17 cellular contexts compared by ENCODE assay signal in genomic region chr3:52528596-52529375, GRCh38. TPM values are rescaled to one million over a fixed set of nuclear protein-coding genes. Genes with fewer than 3 reads are reported as not detected.
A peak's percentile ranks its signal among the peaks of the same experiment; 100 is the strongest.
DNase-seq lines count a peak whose midpoint lies in the region; ATAC-seq, FAIRE-seq and TF ChIP-seq lines count a peak whose summit lies in the region.
"Had no signal": no experiment of that assay in that cellular context is flagged by ENCODE, and none has a peak within 500 bp of the region (broad histone marks: within the 10 kb centered on the region; RNA-seq: fewer than 3 reads in every experiment).

No MANE protein-coding gene starts in this region.

- H3K9me3 ChIP-seq in aorta (ENCODE audit: control insufficient read depth, low read length), result no peaks in the 10 kb centered on the region
- H3K9me3 ChIP-seq: neutrophil had no signal

- peaks cover 51% of the 10 kb centered on the region for H3K4me1 Mint-ChIP-seq in nephron progenitor cell

- H3K27me3 ChIP-seq in aorta (ENCODE audit: control insufficient read depth in 1 of 2, insufficient read depth in 2 of 2, low read length in 1 of 2), result no peaks in the 10 kb centered on the region
- H3K27me3 ChIP-seq: cardiac muscle cell had no signal

- H3K27me3 Mint-ChIP-seq in nephron progenitor cell (ENCODE audit: low read depth, poor library complexity), result no peaks in the 10 kb centered on the region
- H3K27me3 Mint-ChIP-seq: activated naive CD8-positive, alpha-beta T cell; effector memory CD8-positive, alpha-beta T cell; stimulated activated naive B cell treated with anti-CD40 and anti-IgM and Interleukin-4, amounts not matched to agents 10 μg/mL and 1 μg/mL and 100 μg/mL, for 72 hours had no signal

- no peak for TF ChIP-seq CTCF in nephron progenitor cell (IDR thresholded peaks at IDR 0.05)

- WGBS in aorta, 2 donors, result 81 to 84% methylated on average over 25 of the region's 25 CpGs

- H3K9me3 Mint-ChIP-seq in nephron progenitor cell, result no peaks in the 10 kb centered on the region
- H3K9me3 Mint-ChIP-seq: effector memory CD8-positive, alpha-beta T cell had no signal

- ATAC-seq in left cardiac atrium (no peak), aorta (ENCODE audit: low FRiP score) (no peak), GM18867 (IDR thresholded peaks at IDR 0.05; ENCODE audit: unreplicated experiment) (no peak)
- ATAC-seq: effector memory CD8-positive, alpha-beta T cell; stimulated activated naive B cell treated with anti-CD40 and anti-IgM and Interleukin-4, amounts not matched to agents 10 μg/mL and 1 μg/mL and 100 μg/mL, for 72 hours had no signal

- no peak overlapping the region for H3K27ac ChIP-seq in aorta (ENCODE audit: low read depth in 1 of 2, low read length in 2 of 2)
- H3K27ac ChIP-seq: cardiac muscle cell, neutrophil had no signal

- intact Hi-C loops in cardiac septum (cut with DNase I) (no loop called here), left cardiac atrium (cut with DNase I) (no loop called here), aorta (cut with DNase I) (loop anchor here (5.0 kb wide), 2 partner anchors 41 to 56 kb away; no protein-coding TSS in a partner anchor)

- peak overlapping the region; percentile 69 for H3K27ac Mint-ChIP-seq in nephron progenitor cell
- H3K27ac Mint-ChIP-seq: activated naive CD8-positive, alpha-beta T cell; effector memory CD8-positive, alpha-beta T cell; stimulated activated naive B cell treated with anti-CD40 and anti-IgM and Interleukin-4, amounts not matched to agents 10 μg/mL and 1 μg/mL and 100 μg/mL, for 72 hours had no signal

- peak; percentile 69 for DNase-seq in cardiac septum (ENCODE audit: low spot score)
- no peak for DNase-seq in left cardiac atrium
- peak; percentile 14 to 18 for DNase-seq in frontal cortex (ENCODE audit: low spot score in 2 of 2)
- no peak for DNase-seq in nephron progenitor cell
- DNase-seq in aorta, result peak; percentile 48 to 76
- DNase-seq in DMS153 (lab: John Stamatoyannopoulos, UW), result no peak
- no peak for DNase-seq in Kasumi-1 (lab: John Stamatoyannopoulos, UW)
- DNase-seq: COR-L47; effector memory CD8-positive, alpha-beta T cell; HCEC 1CT; NCI-H748 treated with DMSO at 0.1 percent for 48 hours; stimulated activated naive B cell treated with anti-CD40 and anti-IgM and Interleukin-4, amounts not matched to agents 10 μg/mL and 1 μg/mL and 100 μg/mL, for 72 hours had no signal

- no peak overlapping the region for H3K4me3 ChIP-seq in aorta (ENCODE audit: low read length in 2 of 2)
- H3K4me3 ChIP-seq: cardiac muscle cell, skin epidermis had no signal

- FAIRE-seq in frontal cortex (lab: Jason Lieb, UNC), result no peak

- peaks cover 36% of the 10 kb centered on the region for H3K36me3 Mint-ChIP-seq in nephron progenitor cell (ENCODE audit: low read depth)
- H3K36me3 Mint-ChIP-seq: activated naive CD8-positive, alpha-beta T cell had no signal

- H3K4me1 ChIP-seq in aorta (ENCODE audit: control insufficient read depth in 1 of 2, insufficient read depth in 2 of 2, low read length in 2 of 2), result no peaks in the 10 kb centered on the region

- H3K4me3 Mint-ChIP-seq in nephron progenitor cell, result no peak overlapping the region
- H3K4me3 Mint-ChIP-seq: activated naive CD8-positive, alpha-beta T cell; effector memory CD8-positive, alpha-beta T cell; stimulated activated naive B cell treated with anti-CD40 and anti-IgM and Interleukin-4, amounts not matched to agents 10 μg/mL and 1 μg/mL and 100 μg/mL, for 72 hours had no signal

- no peaks in the 10 kb centered on the region for H3K36me3 ChIP-seq in aorta (ENCODE audit: control insufficient read depth in 1 of 2, insufficient read depth in 2 of 2, low read length in 1 of 2)
- H3K36me3 ChIP-seq: neutrophil had no signal

RNA-seq across cellular contexts. Expression of gene NT5DC2, which starts 4.9 kb away (rescaled TPM):
- total RNA-seq in cardiac septum, result 58.2 TPM
- 100 to 1,000 TPM; 114 to 141 TPM for total RNA-seq in left cardiac atrium
- total RNA-seq in frontal cortex, result 39.9 TPM
- total RNA-seq in aorta, result 10 to 100 TPM; 29.6 to 33.0 TPM
- polyA plus RNA-seq in aorta, result 100 to 1,000 TPM in 1 of 2 donors, 10 to 100 TPM in 1; 46.3 to 148 TPM

RNA-seq across cellular contexts. Expression of gene UQCC5, which starts 7.6 kb away (rescaled TPM):
- total RNA-seq in cardiac septum (52.9 TPM), left cardiac atrium (10 to 100 TPM; 52.9 to 70.4 TPM), frontal cortex (2.0 TPM), aorta (10 to 100 TPM in 1 of 2 donors, 1 to 10 TPM in 1; 9.1 to 14.0 TPM)
- 1 to 10 TPM; 4.5 to 7.1 TPM for polyA plus RNA-seq in aorta

RNA-seq across cellular contexts. Expression of gene STAB1, which starts 33.6 kb away (rescaled TPM):
- total RNA-seq in cardiac septum, result 52.2 TPM
- 100 to 1,000 TPM; 169 to 195 TPM for total RNA-seq in left cardiac atrium
- 13.9 TPM for total RNA-seq in frontal cortex
- total RNA-seq in aorta, result 100 to 1,000 TPM; 339 to 651 TPM
- 100 to 1,000 TPM in 1 of 2 donors, 10 to 100 TPM in 1; 54.2 to 207 TPM for polyA plus RNA-seq in aorta
- polyA plus RNA-seq: cardiac muscle cell had no signal

Comparison
In these comparisons a context has a peak if more than half of its experiments do, and no peak if none do; other contexts are left out.
1. DNase-seq: peak in cardiac septum (single experiment), frontal cortex (2 of 2) and aorta (2 of 2); none in left cardiac atrium (single experiment), nephron progenitor cell (single experiment), DMS153 (single experiment) and Kasumi-1 (0 of 2).
2. intact Hi-C loops: an anchor here in aorta (5.0 kb wide); none called in cardiac septum and left cardiac atrium.